In the genomic region with DNA sequence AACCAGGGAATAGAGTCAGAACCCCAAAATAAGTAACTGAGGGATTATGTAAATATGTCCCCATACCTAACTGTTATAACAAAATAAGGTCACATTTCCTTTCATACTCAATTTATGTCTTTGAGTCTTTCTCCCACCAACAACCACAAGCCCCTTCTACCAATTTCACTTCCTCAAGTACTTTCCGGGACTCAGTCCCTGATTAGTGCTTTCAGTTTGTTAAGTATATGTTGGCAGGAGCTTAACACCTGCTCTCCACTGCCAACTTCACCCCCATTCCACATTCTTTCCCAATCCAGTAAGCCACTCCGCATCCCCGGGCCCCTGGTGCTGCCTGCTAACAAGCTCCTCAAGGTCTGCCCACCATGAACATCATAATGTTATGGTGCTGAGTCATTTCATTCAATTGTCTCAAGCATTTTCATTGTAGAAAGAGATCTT, we compare ENCODE assay signal across 10 cellular contexts.
A peak's percentile ranks its signal among the peaks of the same experiment; 100 is the strongest.
DNase-seq lines count a peak whose midpoint lies in the region; ATAC-seq, FAIRE-seq and TF ChIP-seq lines count a peak whose summit lies in the region.
"Had no signal": no experiment of that assay in that cellular context is flagged by ENCODE, and none has a peak within 500 bp of the region (broad histone marks: within the 10 kb centered on the region; RNA-seq: fewer than 3 reads in every experiment).

No MANE protein-coding gene starts in this region.

- peaks cover 0 to 3% of the 10 kb centered on the region in 2 donors for H3K27me3 Mint-ChIP-seq in T-cell

- H3K4me2 ChIP-seq in K562 (ENCODE audit: insufficient read depth, low read length): no peak overlapping the region

- in situ Hi-C loops in K562 (cut with MboI): no loop called here

- no peak for FAIRE-seq in K562 (lab: Jason Lieb, UNC)

- H3K9ac ChIP-seq in K562 (ENCODE audit: insufficient read depth in 1 of 2, low read depth in 2 of 2, low read length in 2 of 2): no peak overlapping the region

- H3K27ac Mint-ChIP-seq in T-cell: no peak overlapping the region

- no peak for TF ChIP-seq CTCF in K562 (IDR thresholded peaks at IDR 0.05 in 2 of 3, conservative IDR thresholded peaks at IDR 0.05 in 1 of 3; ENCODE audit: insufficient read depth in 2 of 3, low read depth in 1 of 3, low read length in 3 of 3)
- TF ChIP-seq CTCF in lower leg skin (IDR thresholded peaks at IDR 0.05): no peak

- peaks cover 0 to 4% (median 0%) of the 10 kb centered on the region in 3 donors for H3K4me1 Mint-ChIP-seq in T-cell

- peaks cover 31 to 55% (median 34%) of the 10 kb centered on the region in 3 donors for H3K9me3 Mint-ChIP-seq in T-cell

- TF ChIP-seq RAD21 in K562 (CRISPR knock-in tag; conservative IDR thresholded peaks at IDR 0.05 in 1 of 2, IDR thresholded peaks at IDR 0.05 in 1 of 2): no peak

- no peaks in the 10 kb centered on the region for H3K27me3 ChIP-seq in K562 (ENCODE audit: control insufficient read depth in 2 of 2, insufficient read depth in 2 of 2, low read length in 2 of 2)
- H3K27me3 ChIP-seq: suprapubic skin had no signal

- intact Hi-C loops in K562 (cut with micrococcal nuclease): no loop called here
- intact Hi-C loops in head of caudate nucleus (cut with DNase I): no loop called here
- intact Hi-C loops in lower leg skin (cut with DNase I; ENCODE audit: low total_unique reads): no loop called here

- CTCF ChIA-PET in K562 (lab: Yijun Ruan, JAX; ENCODE audit: low intra/inter-chr PET ratio) (no interaction called here), T-cell (lab: Charles Lee) (interaction anchor here (0.6 kb wide), 2 partner anchors 13 to 1841 kb away, joined by 3 read pairs; no protein-coding TSS in a partner anchor)

- TF ChIP-seq EP300 in K562 (IDR thresholded peaks at IDR 0.05; ENCODE audit: low read length): no peak

- POLR2A ChIA-PET in K562 (lab: Yijun Ruan, JAX) (no interaction called here), T-cell (lab: Charles Lee) (interaction anchor here in 1 of 2 donors (0.6 kb wide), 1 partner anchor 28 kb away, joined by 3 read pairs; no protein-coding TSS in a partner anchor)

- no peak overlapping the region for H3K27ac ChIP-seq in K562 (ENCODE audit: extremely low read depth, low read depth, low read length)
- H3K27ac ChIP-seq: suprapubic skin had no signal

- 74% methylated on average over 3 of the region's 3 CpGs for WGBS in K562 (ENCODE audit: insufficient coverage, low coverage, missing lambda C conversion rate)
- 74 to 84% methylated on average over 3 of the region's 3 CpGs for WGBS in lower leg skin, 2 donors

- BruUV-seq in K562 (replicated peaks; lab: Mats Ljungman, UMichigan): no TSS peak

- no peaks in the 10 kb centered on the region for H4K20me1 ChIP-seq in K562 (replicated peaks; ENCODE audit: control insufficient read depth, insufficient read depth, low read length)

- H3K9me1 ChIP-seq in K562 (ENCODE audit: control insufficient read depth, insufficient read depth, low read length): no peaks in the 10 kb centered on the region

- H3K4me1 ChIP-seq in K562 (replicated peaks in 1 of 2; ENCODE audit: control insufficient read depth in 2 of 2, insufficient read depth in 2 of 2, low read length in 2 of 2): no peaks in the 10 kb centered on the region
- H3K4me1 ChIP-seq: suprapubic skin had no signal

- no peak for TF ChIP-seq POLR2A in K562 (conservative IDR thresholded peaks at IDR 0.05)
- TF ChIP-seq POLR2A in lower leg skin (IDR thresholded peaks at IDR 0.05): no peak

- H3K36me3 Mint-ChIP-seq in T-cell: no peaks in the 10 kb centered on the region

- no peak overlapping the region for H3K4me3 Mint-ChIP-seq in T-cell

- H3K9me3 ChIP-seq in K562 (replicated peaks; ENCODE audit: control insufficient read depth, insufficient read depth, low read depth, low read length): no peaks in the 10 kb centered on the region

- no peaks in the 10 kb centered on the region for H3K36me3 ChIP-seq in K562 (ENCODE audit: control insufficient read depth, insufficient read depth, low read length)
- H3K36me3 ChIP-seq: suprapubic skin had no signal

- H3K4me3 ChIP-seq in K562 (no peak overlapping the region), lower leg skin (ENCODE audit: low read depth, poor library complexity, severe bottlenecking) (no peak overlapping the region)
- H3K4me3 ChIP-seq: suprapubic skin had no signal

- H3K79me2 ChIP-seq in K562 (ENCODE audit: control insufficient read depth, insufficient read depth, low read length): no peaks in the 10 kb centered on the region

- DNase-seq in K562 (ENCODE audit: extremely low read depth in 1 of 4, low spot score in 3 of 4) (no peak), head of caudate nucleus (no peak), lower leg skin (ENCODE audit: low spot score in 2 of 2) (no peak), NCI-H82 (lab: John Stamatoyannopoulos, UW) (no peak), T-cell (no peak)
- DNase-seq: DMS53 had no signal

- ATAC-seq in GM18511 (IDR thresholded peaks at IDR 0.05; ENCODE audit: unreplicated experiment) (peak; percentile 98), GM21576 (IDR thresholded peaks at IDR 0.05; ENCODE audit: unreplicated experiment) (peak; percentile 99), HG03457 (IDR thresholded peaks at IDR 0.05; ENCODE audit: unreplicated experiment) (peak; percentile 97), K562 (no peak), T-cell (replicated peaks in 1 of 4) (no peak)

- 0 out of 2 replicates have a peak overlapping the region, but pooled peaks have one; percentile 67 for H2AFZ ChIP-seq in K562 (ENCODE audit: low read depth, low read length)

TF ChIP-seq in K562, 482 proteins besides CTCF, POLR2A, EP300 and RAD21:
- TF ChIP-seq, protein P1, sequence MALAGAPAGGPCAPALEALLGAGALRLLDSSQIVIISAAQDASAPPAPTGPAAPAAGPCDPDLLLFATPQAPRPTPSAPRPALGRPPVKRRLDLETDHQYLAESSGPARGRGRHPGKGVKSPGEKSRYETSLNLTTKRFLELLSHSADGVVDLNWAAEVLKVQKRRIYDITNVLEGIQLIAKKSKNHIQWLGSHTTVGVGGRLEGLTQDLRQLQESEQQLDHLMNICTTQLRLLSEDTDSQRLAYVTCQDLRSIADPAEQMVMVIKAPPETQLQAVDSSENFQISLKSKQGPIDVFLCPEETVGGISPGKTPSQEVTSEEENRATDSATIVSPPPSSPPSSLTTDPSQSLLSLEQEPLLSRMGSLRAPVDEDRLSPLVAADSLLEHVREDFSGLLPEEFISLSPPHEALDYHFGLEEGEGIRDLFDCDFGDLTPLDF (CRISPR knock-in tag; IDR thresholded peaks at IDR 0.05): no peak
- TF ChIP-seq EHMT2 (IDR thresholded peaks at IDR 0.05) (no peak), FOXP1 (CRISPR knock-in tag; IDR thresholded peaks at IDR 0.05) (no peak), HNRNPK (IDR thresholded peaks at IDR 0.05; ENCODE audit: low read depth, low read length, poor library complexity, severe bottlenecking) (no peak), POLR3A (IDR thresholded peaks at IDR 0.05; ENCODE audit: borderline replicate concordance, extremely low read depth, insufficient read depth, insufficient read length) (no peak), PRMT5 (CRISPR knock-in tag; IDR thresholded peaks at IDR 0.05) (no peak), PTBP1 (IDR thresholded peaks at IDR 0.05; ENCODE audit: low read depth, low read length) (no peak), RBM39 (optimal IDR thresholded peaks at IDR 0.05; ENCODE audit: low read depth, low read length) (no peak), ZNF561 (CRISPR knock-in tag; conservative IDR thresholded peaks at IDR 0.05) (no peak), ZNF583 (CRISPR knock-in tag; IDR thresholded peaks at IDR 0.05) (no peak), MBD1 (CRISPR knock-in tag; IDR thresholded peaks at IDR 0.05) (no peak), SRSF7 (optimal IDR thresholded peaks at IDR 0.05; ENCODE audit: low read depth, low read length) (no peak), DMBX1 (CRISPR knock-in tag; IDR thresholded peaks at IDR 0.05; ENCODE audit: borderline replicate concordance) (no peak), BACH1 (tag; IDR thresholded peaks at IDR 0.05) (no peak), HNRNPUL1 (IDR thresholded peaks at IDR 0.05; ENCODE audit: low read length) (no peak), OTX1 (CRISPR knock-in tag; IDR thresholded peaks at IDR 0.05) (no peak), BRCA1 (IDR thresholded peaks at IDR 0.05) (no peak), BRCA1 (CRISPR knock-in tag; IDR thresholded peaks at IDR 0.05) (no peak), NR2C1 (IDR thresholded peaks at IDR 0.05) (no peak), NR2C1 (tag; IDR thresholded peaks at IDR 0.05) (no peak)
TF ChIP-seq in K562: peak in this region for 0.

Comparison
In these comparisons a context has a peak if more than half of its experiments do, and no peak if none do; other contexts are left out.
1. ATAC-seq: peak in GM18511 (single experiment), GM21576 (single experiment) and HG03457 (single experiment); none in K562 (single experiment) and T-cell (0 of 4).